Comparison of ENCODE assay signal across 27 cellular contexts in genomic region chr10:77696584-77696983, GRCh38.
"Had no signal": no experiment of that assay in that cellular context is flagged by ENCODE, and none has a peak within 500 bp of the region (broad histone marks: within the 10 kb centered on the region; RNA-seq: fewer than 3 reads in every experiment).

No MANE protein-coding gene starts in this region.

- H3K4me1 Mint-ChIP-seq: stimulated activated naive CD8-positive, alpha-beta T cell treated with anti-CD3 and anti-CD28 coated beads, Interleukin-15, amount 100 ng/mL, for 72 hours had no signal

- H3K27ac Mint-ChIP-seq: stimulated activated effector memory CD8-positive, alpha-beta T cell treated with anti-CD3 and anti-CD28 coated beads, Interleukin-12 subunit alpha, Interleukin-12 subunit beta, amount 100 ng/mL, for 72 hours; stimulated activated memory B cell treated with anti-CD40 and anti-IgM and Interleukin-4, amounts not matched to agents 10 μg/mL and 1 μg/mL and 100 μg/mL, for 72 hours; stimulated activated naive B cell treated with anti-CD40 and anti-IgM and Interleukin-4, amounts not matched to agents 10 μg/mL and 1 μg/mL and 100 μg/mL, for 72 hours; stimulated activated naive CD8-positive, alpha-beta T cell treated with anti-CD3 and anti-CD28 coated beads, Interleukin-15, amount 100 ng/mL, for 72 hours; stimulated activated naive CD8-positive, alpha-beta T cell treated with anti-CD3 and anti-CD28 coated beads, Interleukin-15, Interleukin-2, amounts not matched to agents 100 ng/mL and 50 ng/mL, for 24 hours; type B pancreatic cell had no signal

- H3K36me3 ChIP-seq: stomach, suprapubic skin, thoracic aorta, thyroid gland, tibial artery, tibial nerve, transverse colon, upper lobe of left lung, upper lobe of right lung, uterus, vagina had no signal

- H3K4me3 ChIP-seq: stomach, suprapubic skin, testis, thoracic aorta, thyroid gland, tibial artery, tibial nerve, transverse colon, upper lobe of left lung, upper lobe of right lung, uterus, vagina had no signal

- DNase-seq: stimulated activated CD4-positive, alpha-beta T cell treated with anti-CD3 and anti-CD28 coated beads, Interleukin-2, amount 100 ng/mL, for 48 hours; stimulated activated CD4-positive, alpha-beta T cell treated with anti-CD3 and anti-CD28 coated beads, Interleukin-4, amount 100 ng/mL, for 24 hours; stimulated activated CD4-positive, alpha-beta T cell treated with anti-CD3 and anti-CD28 coated beads, Interleukin-4, amount 100 ng/mL, for 4 hours; stimulated activated CD8-positive, alpha-beta memory T cell treated with anti-CD3 and anti-CD28 coated beads, Interleukin-4, amount 100 ng/mL, for 48 hours; stimulated activated naive B cell treated with anti-CD40 and anti-IgM and Interleukin-4, amounts not matched to agents 10 μg/mL and 1 μg/mL and 100 μg/mL, for 72 hours; stimulated activated naive CD4-positive, alpha-beta T cell; stimulated activated naive CD4-positive, alpha-beta T cell treated with Interleukin-2 at 50 U/mL for 16 hours; stimulated activated naive CD8-positive, alpha-beta T cell treated with anti-CD3 and anti-CD28 coated beads, Interleukin-15, amount 100 ng/mL, for 72 hours; stimulated activated naive CD8-positive, alpha-beta T cell treated with anti-CD3 and anti-CD28 coated beads, Interleukin-15, Interleukin-2, amounts not matched to agents 100 U/mL and 50 U/mL, for 24 hours; stomach; substantia nigra; testis; thyroid gland; tibial artery; transverse colon; trophoblast cell; upper lobe of left lung; upper lobe of right lung; uterus had no signal

- H3K4me1 ChIP-seq: stomach, suprapubic skin, testis, thyroid gland, tibial artery, tibial nerve, transverse colon, upper lobe of left lung, upper lobe of right lung, uterus, vagina had no signal

- H3K27me3 Mint-ChIP-seq: stimulated activated memory B cell treated with anti-CD40 and anti-IgM and Interleukin-4, amounts not matched to agents 10 μg/mL and 1 μg/mL and 100 μg/mL, for 72 hours had no signal

- H3K36me3 Mint-ChIP-seq: stimulated activated effector memory CD8-positive, alpha-beta T cell treated with anti-CD3 and anti-CD28 coated beads, Interleukin-12 subunit alpha, Interleukin-12 subunit beta, amount 100 ng/mL, for 72 hours; stimulated activated memory B cell treated with anti-CD40 and anti-IgM and Interleukin-4, amounts not matched to agents 10 μg/mL and 1 μg/mL and 100 μg/mL, for 72 hours; stimulated activated naive B cell treated with anti-CD40 and anti-IgM and Interleukin-4, amounts not matched to agents 10 μg/mL and 1 μg/mL and 100 μg/mL, for 72 hours; type B pancreatic cell had no signal

- ATAC-seq: stimulated activated effector memory CD8-positive, alpha-beta T cell treated with anti-CD3 and anti-CD28 coated beads, Interleukin-12 subunit alpha, Interleukin-12 subunit beta, amount 100 ng/mL, for 72 hours; stimulated activated memory B cell treated with anti-CD40 and anti-IgM and Interleukin-4, amounts not matched to agents 10 μg/mL and 1 μg/mL and 100 μg/mL, for 72 hours; stimulated activated naive B cell treated with anti-CD40 and anti-IgM and Interleukin-4, amounts not matched to agents 10 μg/mL and 1 μg/mL and 100 μg/mL, for 72 hours; stimulated activated naive CD8-positive, alpha-beta T cell treated with anti-CD3 and anti-CD28 coated beads, Interleukin-15, amount 100 ng/mL, for 72 hours; stimulated activated naive CD8-positive, alpha-beta T cell treated with anti-CD3 and anti-CD28 coated beads, Interleukin-15, Interleukin-2, amounts not matched to agents 100 U/mL and 50 U/mL, for 24 hours; upper lobe of right lung had no signal

- H3K9me3 ChIP-seq: stomach, suprapubic skin, testis, thoracic aorta, thyroid gland, tibial artery, tibial nerve, transverse colon, upper lobe of left lung, upper lobe of right lung, uterus, vagina had no signal

- H3K27ac ChIP-seq: stomach, suprapubic skin, testis, thoracic aorta, thyroid gland, tibial artery, tibial nerve, transverse colon, upper lobe of left lung, upper lobe of right lung, uterus, vagina had no signal

- H3K4me3 Mint-ChIP-seq: stimulated activated effector memory CD8-positive, alpha-beta T cell treated with anti-CD3 and anti-CD28 coated beads, Interleukin-12 subunit alpha, Interleukin-12 subunit beta, amount 100 ng/mL, for 72 hours; stimulated activated memory B cell treated with anti-CD40 and anti-IgM and Interleukin-4, amounts not matched to agents 10 μg/mL and 1 μg/mL and 100 μg/mL, for 72 hours; stimulated activated naive B cell treated with anti-CD40 and anti-IgM and Interleukin-4, amounts not matched to agents 10 μg/mL and 1 μg/mL and 100 μg/mL, for 72 hours; stimulated activated naive CD8-positive, alpha-beta T cell treated with anti-CD3 and anti-CD28 coated beads, Interleukin-15, amount 100 ng/mL, for 72 hours; stimulated activated naive CD8-positive, alpha-beta T cell treated with anti-CD3 and anti-CD28 coated beads, Interleukin-15, Interleukin-2, amounts not matched to agents 100 ng/mL and 50 ng/mL, for 24 hours; type B pancreatic cell had no signal

- H3K9me3 Mint-ChIP-seq: stimulated activated effector memory CD8-positive, alpha-beta T cell treated with anti-CD3 and anti-CD28 coated beads, Interleukin-12 subunit alpha, Interleukin-12 subunit beta, amount 100 ng/mL, for 72 hours; stimulated activated memory B cell treated with anti-CD40 and anti-IgM and Interleukin-4, amounts not matched to agents 10 μg/mL and 1 μg/mL and 100 μg/mL, for 72 hours; stimulated activated naive B cell treated with anti-CD40 and anti-IgM and Interleukin-4, amounts not matched to agents 10 μg/mL and 1 μg/mL and 100 μg/mL, for 72 hours; stimulated activated naive CD8-positive, alpha-beta T cell treated with anti-CD3 and anti-CD28 coated beads, Interleukin-15, amount 100 ng/mL, for 72 hours; stimulated activated naive CD8-positive, alpha-beta T cell treated with anti-CD3 and anti-CD28 coated beads, Interleukin-15, Interleukin-2, amounts not matched to agents 100 ng/mL and 50 ng/mL, for 24 hours; type B pancreatic cell had no signal

- H3K27me3 ChIP-seq: stomach, suprapubic skin, testis, thyroid gland, tibial nerve, transverse colon, upper lobe of left lung, uterus, vagina had no signal
